8 cellular contexts compared by ENCODE assay signal in the genomic region with DNA sequence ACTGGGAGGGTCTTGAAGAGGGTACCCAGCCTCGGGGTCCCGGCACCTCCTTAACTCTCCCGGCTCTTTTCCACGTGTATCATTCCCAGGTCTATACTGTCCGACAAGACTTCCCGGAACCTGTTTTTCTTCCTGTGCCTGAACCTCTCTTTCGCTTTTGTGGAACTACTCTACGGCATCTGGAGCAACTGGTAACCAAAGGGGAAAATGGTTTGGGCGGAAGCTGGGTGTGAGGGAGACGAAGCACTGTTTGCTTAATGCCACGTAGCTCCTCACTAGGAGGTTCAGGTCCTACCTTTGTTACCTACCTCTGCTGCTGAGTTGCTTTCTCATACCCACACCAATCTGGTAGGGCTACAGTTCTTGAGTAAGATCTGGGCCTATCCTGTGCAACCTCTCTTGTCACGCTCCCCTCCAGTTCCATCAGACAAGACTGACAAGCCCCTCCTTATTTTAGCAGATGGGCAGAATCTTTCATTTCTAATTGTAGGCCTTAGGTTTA. TPM values are rescaled to one million over a fixed set of nuclear protein-coding genes. Genes with fewer than 3 reads are reported as not detected.
DNase-seq lines count a peak whose midpoint lies in the region; ATAC-seq and TF ChIP-seq lines count a peak whose summit lies in the region.

No MANE protein-coding gene starts in this region.

- H3F3A ChIP-seq in DOHH2 (ENCODE audit: control insufficient read depth, insufficient read depth), result peaks cover 9% of the 10 kb centered on the region; the same call in 1 of the 2 replicates

- H3K9me3 ChIP-seq in DOHH2 (ENCODE audit: control insufficient read depth, insufficient read depth, low read length), result no peaks in the 10 kb centered on the region
- H3K9me3 ChIP-seq in SJSA1 (replicated peaks), result no peaks in the 10 kb centered on the region
- no peaks in the 10 kb centered on the region for H3K9me3 ChIP-seq in left ventricle myocardium inferior (replicated peaks)

- no peaks in the 10 kb centered on the region for H3K9me3 Mint-ChIP-seq in activated naive CD4-positive, alpha-beta T cell treated with anti-CD3 and anti-CD28 coated beads, Interleukin-2, amount 50 U/mL, for 24 hours

- no peaks in the 10 kb centered on the region for H4K20me1 ChIP-seq in DOHH2 (ENCODE audit: control insufficient read depth, insufficient read depth, low read depth, low read length)

- TF ChIP-seq CTCF in DOHH2 (IDR thresholded peaks at IDR 0.05; ENCODE audit: low read depth, low read length, poor library complexity, severe bottlenecking) (no peak), left ventricle myocardium inferior (IDR thresholded peaks at IDR 0.05; ENCODE audit: borderline replicate concordance) (no peak)

- H3K79me2 ChIP-seq in DOHH2 (ENCODE audit: control insufficient read depth, low read length), result peaks cover 37% of the 10 kb centered on the region

- peak overlapping the region; percentile 89 for H3K4me2 ChIP-seq in DOHH2 (ENCODE audit: low read length)

- H3K27ac Mint-ChIP-seq in activated naive CD4-positive, alpha-beta T cell treated with anti-CD3 and anti-CD28 coated beads, Interleukin-2, amount 50 U/mL, for 24 hours, result peak overlapping the region; percentile 98

- peaks cover 54% of the 10 kb centered on the region for H3K4me1 Mint-ChIP-seq in activated naive CD4-positive, alpha-beta T cell treated with anti-CD3 and anti-CD28 coated beads, Interleukin-2, amount 50 U/mL, for 24 hours

- peaks cover 15% of the 10 kb centered on the region for H3K36me3 Mint-ChIP-seq in activated naive CD4-positive, alpha-beta T cell treated with anti-CD3 and anti-CD28 coated beads, Interleukin-2, amount 50 U/mL, for 24 hours

- H3K4me3 Mint-ChIP-seq in activated naive CD4-positive, alpha-beta T cell treated with anti-CD3 and anti-CD28 coated beads, Interleukin-2, amount 50 U/mL, for 24 hours, result peak overlapping the region; percentile 96

- H3K27ac ChIP-seq in DOHH2 (ENCODE audit: low read depth, low read length) (peak overlapping the region; percentile 58), SJSA1 (peak overlapping the region; percentile 94), left ventricle myocardium inferior (replicated peaks) (peak overlapping the region; percentile 97)

- H3K27me3 Mint-ChIP-seq in activated naive CD4-positive, alpha-beta T cell treated with anti-CD3 and anti-CD28 coated beads, Interleukin-2, amount 50 U/mL, for 24 hours, result no peaks in the 10 kb centered on the region

- H3K36me3 ChIP-seq in DOHH2 (ENCODE audit: control insufficient read depth, low read length) (peaks cover 46% of the 10 kb centered on the region), SJSA1 (peaks cover 25% of the 10 kb centered on the region), left ventricle myocardium inferior (peaks cover 33% of the 10 kb centered on the region)

- peak; percentile 54 for DNase-seq in HT1080 (ENCODE audit: low read depth)
- DNase-seq in SJSA1 (ENCODE audit: low read depth in 1 of 2, low spot score in 2 of 2), result peak in 1 of 2 experiments; percentile 60
- DNase-seq in left ventricle myocardium inferior, result no peak
- no peak for DNase-seq in sciatic nerve (ENCODE audit: low spot score)
- DNase-seq in NCI-H1436 (lab: John Stamatoyannopoulos, UW), result no peak

- H3K4me3 ChIP-seq in DOHH2 (ENCODE audit: low read length) (peak overlapping the region; percentile 98), SJSA1 (peak overlapping the region; percentile 74), left ventricle myocardium inferior (peak overlapping the region; percentile 83)

- H3K27me3 ChIP-seq in DOHH2 (ENCODE audit: control insufficient read depth, low read length) (no peaks in the 10 kb centered on the region), SJSA1 (replicated peaks) (no peaks in the 10 kb centered on the region), left ventricle myocardium inferior (ENCODE audit: low read depth) (no peaks in the 10 kb centered on the region)

- ATAC-seq in GM21367 (IDR thresholded peaks at IDR 0.05; ENCODE audit: unreplicated experiment) (peak; percentile 39), sciatic nerve (peak; percentile 1)

- intact Hi-C loops in left ventricle myocardium inferior (cut with micrococcal nuclease) (no loop called here), sciatic nerve (cut with DNase I) (no loop called here)

- H3K9me2 ChIP-seq in DOHH2 (replicated peaks; ENCODE audit: control insufficient read depth, low read length), result no peaks in the 10 kb centered on the region

- H3K4me1 ChIP-seq in DOHH2 (ENCODE audit: control insufficient read depth, low read length) (peaks cover 26% of the 10 kb centered on the region), SJSA1 (replicated peaks) (peaks cover 13% of the 10 kb centered on the region), left ventricle myocardium inferior (peaks cover 51% of the 10 kb centered on the region)

RNA-seq across cellular contexts. Expression of a gene that starts 0.6 kb away (rescaled TPM):
- 26.8 and 30.5 TPM in 2 replicates for total RNA-seq in HT1080 (2014; rRNA removed; shearing (Covaris generic))
- polyA plus RNA-seq in HT1080 (2015; cell fraction: cytosol; rRNA removed), result 16.0 and 20.5 TPM in 2 replicates
- 39.5 and 41.2 TPM in 2 replicates for polyA plus RNA-seq in HT1080 (2015; cell fraction: nucleus; rRNA removed)
- 13.4 and 26.3 TPM in 2 replicates for total RNA-seq in SJSA1 (2014; rRNA removed; shearing (Covaris generic))
- total RNA-seq in left ventricle myocardium inferior (5.7 TPM), sciatic nerve (25.9 TPM)

RNA-seq across cellular contexts. Expression of a gene that starts 1.9 kb away (rescaled TPM):
- 19.6 and 24.1 TPM in 2 replicates for total RNA-seq in HT1080 (2014; rRNA removed; shearing (Covaris generic))
- 28.2 and 35.3 TPM in 2 replicates for polyA plus RNA-seq in HT1080 (2015; cell fraction: cytosol; rRNA removed)
- 61.8 and 75.7 TPM in 2 replicates for polyA plus RNA-seq in HT1080 (2015; cell fraction: nucleus; rRNA removed)
- 39.5 and 44.2 TPM in 2 replicates for total RNA-seq in SJSA1 (2014; rRNA removed; shearing (Covaris generic))
- total RNA-seq in left ventricle myocardium inferior (10.6 TPM), sciatic nerve (16.7 TPM)
